ENCODE assay signal across 1 cellular context in the genomic region with DNA sequence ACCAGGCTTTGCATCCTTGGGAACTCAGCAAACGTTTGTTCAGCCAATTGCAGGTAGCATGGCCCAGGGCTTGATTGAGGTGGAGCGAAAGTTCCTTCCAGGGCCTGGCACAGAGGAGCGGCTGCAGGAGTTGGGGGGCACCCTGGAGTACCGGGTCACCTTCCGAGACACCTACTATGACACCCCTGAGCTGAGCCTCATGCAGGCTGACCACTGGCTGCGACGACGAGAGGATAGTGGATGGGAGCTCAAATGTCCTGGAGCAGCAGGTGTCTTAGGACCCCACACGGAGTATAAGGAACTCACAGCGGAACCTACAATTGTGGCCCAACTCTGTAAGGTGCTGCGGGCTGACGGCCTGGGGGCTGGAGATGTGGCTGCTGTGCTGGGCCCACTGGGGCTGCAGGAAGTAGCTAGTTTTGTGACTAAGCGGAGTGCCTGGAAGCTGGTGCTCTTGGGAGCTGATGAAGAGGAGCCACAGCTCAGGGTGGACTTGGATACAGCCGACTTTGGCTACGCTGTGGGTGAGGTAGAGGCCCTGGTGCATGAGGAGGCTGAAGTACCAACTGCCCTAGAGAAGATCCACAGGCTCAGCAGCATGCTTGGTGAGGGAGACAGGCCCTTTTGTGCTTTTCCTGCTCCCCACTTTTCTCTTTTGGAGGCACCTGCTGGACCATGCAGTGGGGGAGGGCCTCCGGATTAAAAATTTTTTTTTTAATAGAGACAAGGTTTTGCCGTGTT.
TF ChIP-seq lines count a peak whose summit lies in the region.

No MANE protein-coding gene starts in this region.

TF ChIP-seq in HepG2, 621 proteins besides CTCF, POLR2A, EP300 and RAD21 (continued from another document and continues in another):
- TF ChIP-seq, protein P1, sequence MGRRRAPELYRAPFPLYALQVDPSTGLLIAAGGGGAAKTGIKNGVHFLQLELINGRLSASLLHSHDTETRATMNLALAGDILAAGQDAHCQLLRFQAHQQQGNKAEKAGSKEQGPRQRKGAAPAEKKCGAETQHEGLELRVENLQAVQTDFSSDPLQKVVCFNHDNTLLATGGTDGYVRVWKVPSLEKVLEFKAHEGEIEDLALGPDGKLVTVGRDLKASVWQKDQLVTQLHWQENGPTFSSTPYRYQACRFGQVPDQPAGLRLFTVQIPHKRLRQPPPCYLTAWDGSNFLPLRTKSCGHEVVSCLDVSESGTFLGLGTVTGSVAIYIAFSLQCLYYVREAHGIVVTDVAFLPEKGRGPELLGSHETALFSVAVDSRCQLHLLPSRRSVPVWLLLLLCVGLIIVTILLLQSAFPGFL (CRISPR knock-in tag; IDR thresholded peaks at IDR 0.05) = no peak
- TF ChIP-seq SMARCC2 (IDR thresholded peaks at IDR 0.05) (no peak), YY1 (IDR thresholded peaks at IDR 0.05; ENCODE audit: insufficient read depth, insufficient replicate concordance, low read depth, low read length) (no peak), ZSCAN20 (CRISPR knock-in tag; IDR thresholded peaks at IDR 0.05; ENCODE audit: borderline replicate concordance) (no peak), KDM1A (CRISPR knock-in tag; IDR thresholded peaks at IDR 0.05) (no peak), PAWR (CRISPR knock-in tag; IDR thresholded peaks at IDR 0.05; ENCODE audit: borderline replicate concordance) (no peak), ZNF354B (CRISPR knock-in tag; IDR thresholded peaks at IDR 0.05) (no peak), JUNB (CRISPR knock-in tag; IDR thresholded peaks at IDR 0.05; ENCODE audit: borderline replicate concordance) (no peak), ZBTB20 (CRISPR knock-in tag; IDR thresholded peaks at IDR 0.05; ENCODE audit: borderline replicate concordance, low read depth) (no peak), ZNF75D (CRISPR knock-in tag; IDR thresholded peaks at IDR 0.05; ENCODE audit: borderline replicate concordance) (no peak), NFATC3 (CRISPR knock-in tag; IDR thresholded peaks at IDR 0.05) (no peak), ZNF883 (CRISPR knock-in tag; IDR thresholded peaks at IDR 0.05; ENCODE audit: not compliant biosample characterization) (peak; percentile 3), ZNF777 (CRISPR knock-in tag; IDR thresholded peaks at IDR 0.05) (no peak), THAP11 (CRISPR knock-in tag; IDR thresholded peaks at IDR 0.05) (no peak), ZNF180 (CRISPR knock-in tag; IDR thresholded peaks at IDR 0.05; ENCODE audit: borderline replicate concordance, low read depth) (no peak), ZNF143 (CRISPR knock-in tag; IDR thresholded peaks at IDR 0.05) (no peak), KDM4B (CRISPR knock-in tag; IDR thresholded peaks at IDR 0.05) (no peak), CCDC6 (CRISPR knock-in tag; IDR thresholded peaks at IDR 0.05) (no peak), ZFP36L1 (CRISPR knock-in tag; IDR thresholded peaks at IDR 0.05) (no peak), ZNF317 (CRISPR knock-in tag; IDR thresholded peaks at IDR 0.05) (no peak; the same call in 1 of the 2 replicates), SNAI1 (CRISPR knock-in tag; IDR thresholded peaks at IDR 0.05; ENCODE audit: borderline replicate concordance) (peak; percentile 3; the same call in 1 of the 2 replicates), ZNF891 (CRISPR knock-in tag; IDR thresholded peaks at IDR 0.05) (no peak), PRPF4 (IDR thresholded peaks at IDR 0.05; ENCODE audit: low read depth, low read length, poor library complexity, severe bottlenecking) (no peak), PAF1 (CRISPR knock-in tag; IDR thresholded peaks at IDR 0.05) (0 out of 2 replicates have a peak, but pooled peaks have one; percentile 23), PAX8 (CRISPR knock-in tag; IDR thresholded peaks at IDR 0.05; ENCODE audit: borderline replicate concordance) (no peak), ZNF3 (CRISPR knock-in tag; IDR thresholded peaks at IDR 0.05) (no peak), ZMAT3 (CRISPR knock-in tag; conservative IDR thresholded peaks at IDR 0.05) (no peak), ZNF329 (CRISPR knock-in tag; IDR thresholded peaks at IDR 0.05; ENCODE audit: low read depth) (no peak), ZNF724P (CRISPR knock-in tag; IDR thresholded peaks at IDR 0.05; ENCODE audit: borderline replicate concordance) (no peak; the same call in 1 of the 2 replicates)
- TF ChIP-seq, protein P2, sequence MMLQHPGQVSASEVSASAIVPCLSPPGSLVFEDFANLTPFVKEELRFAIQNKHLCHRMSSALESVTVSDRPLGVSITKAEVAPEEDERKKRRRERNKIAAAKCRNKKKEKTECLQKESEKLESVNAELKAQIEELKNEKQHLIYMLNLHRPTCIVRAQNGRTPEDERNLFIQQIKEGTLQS (CRISPR knock-in tag; IDR thresholded peaks at IDR 0.05) = peak; percentile 8; the same call in 1 of the 2 replicates
- TF ChIP-seq, protein P3, sequence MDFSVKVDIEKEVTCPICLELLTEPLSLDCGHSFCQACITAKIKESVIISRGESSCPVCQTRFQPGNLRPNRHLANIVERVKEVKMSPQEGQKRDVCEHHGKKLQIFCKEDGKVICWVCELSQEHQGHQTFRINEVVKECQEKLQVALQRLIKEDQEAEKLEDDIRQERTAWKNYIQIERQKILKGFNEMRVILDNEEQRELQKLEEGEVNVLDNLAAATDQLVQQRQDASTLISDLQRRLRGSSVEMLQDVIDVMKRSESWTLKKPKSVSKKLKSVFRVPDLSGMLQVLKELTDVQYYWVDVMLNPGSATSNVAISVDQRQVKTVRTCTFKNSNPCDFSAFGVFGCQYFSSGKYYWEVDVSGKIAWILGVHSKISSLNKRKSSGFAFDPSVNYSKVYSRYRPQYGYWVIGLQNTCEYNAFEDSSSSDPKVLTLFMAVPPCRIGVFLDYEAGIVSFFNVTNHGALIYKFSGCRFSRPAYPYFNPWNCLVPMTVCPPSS (IDR thresholded peaks at IDR 0.05) = no peak
- TF ChIP-seq, protein P4, sequence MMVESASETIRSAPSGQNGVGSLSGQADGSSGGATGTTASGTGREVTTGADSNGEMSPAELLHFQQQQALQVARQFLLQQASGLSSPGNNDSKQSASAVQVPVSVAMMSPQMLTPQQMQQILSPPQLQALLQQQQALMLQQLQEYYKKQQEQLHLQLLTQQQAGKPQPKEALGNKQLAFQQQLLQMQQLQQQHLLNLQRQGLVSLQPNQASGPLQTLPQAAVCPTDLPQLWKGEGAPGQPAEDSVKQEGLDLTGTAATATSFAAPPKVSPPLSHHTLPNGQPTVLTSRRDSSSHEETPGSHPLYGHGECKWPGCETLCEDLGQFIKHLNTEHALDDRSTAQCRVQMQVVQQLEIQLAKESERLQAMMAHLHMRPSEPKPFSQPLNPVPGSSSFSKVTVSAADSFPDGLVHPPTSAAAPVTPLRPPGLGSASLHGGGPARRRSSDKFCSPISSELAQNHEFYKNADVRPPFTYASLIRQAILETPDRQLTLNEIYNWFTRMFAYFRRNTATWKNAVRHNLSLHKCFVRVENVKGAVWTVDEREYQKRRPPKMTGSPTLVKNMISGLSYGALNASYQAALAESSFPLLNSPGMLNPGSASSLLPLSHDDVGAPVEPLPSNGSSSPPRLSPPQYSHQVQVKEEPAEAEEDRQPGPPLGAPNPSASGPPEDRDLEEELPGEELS (CRISPR knock-in tag; IDR thresholded peaks at IDR 0.05) = no peak; the same call in 1 of the 2 replicates
- TF ChIP-seq, protein P5, sequence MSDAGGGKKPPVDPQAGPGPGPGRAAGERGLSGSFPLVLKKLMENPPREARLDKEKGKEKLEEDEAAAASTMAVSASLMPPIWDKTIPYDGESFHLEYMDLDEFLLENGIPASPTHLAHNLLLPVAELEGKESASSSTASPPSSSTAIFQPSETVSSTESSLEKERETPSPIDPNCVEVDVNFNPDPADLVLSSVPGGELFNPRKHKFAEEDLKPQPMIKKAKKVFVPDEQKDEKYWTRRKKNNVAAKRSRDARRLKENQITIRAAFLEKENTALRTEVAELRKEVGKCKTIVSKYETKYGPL (CRISPR knock-in tag; IDR thresholded peaks at IDR 0.05) = no peak
- TF ChIP-seq, protein P6, sequence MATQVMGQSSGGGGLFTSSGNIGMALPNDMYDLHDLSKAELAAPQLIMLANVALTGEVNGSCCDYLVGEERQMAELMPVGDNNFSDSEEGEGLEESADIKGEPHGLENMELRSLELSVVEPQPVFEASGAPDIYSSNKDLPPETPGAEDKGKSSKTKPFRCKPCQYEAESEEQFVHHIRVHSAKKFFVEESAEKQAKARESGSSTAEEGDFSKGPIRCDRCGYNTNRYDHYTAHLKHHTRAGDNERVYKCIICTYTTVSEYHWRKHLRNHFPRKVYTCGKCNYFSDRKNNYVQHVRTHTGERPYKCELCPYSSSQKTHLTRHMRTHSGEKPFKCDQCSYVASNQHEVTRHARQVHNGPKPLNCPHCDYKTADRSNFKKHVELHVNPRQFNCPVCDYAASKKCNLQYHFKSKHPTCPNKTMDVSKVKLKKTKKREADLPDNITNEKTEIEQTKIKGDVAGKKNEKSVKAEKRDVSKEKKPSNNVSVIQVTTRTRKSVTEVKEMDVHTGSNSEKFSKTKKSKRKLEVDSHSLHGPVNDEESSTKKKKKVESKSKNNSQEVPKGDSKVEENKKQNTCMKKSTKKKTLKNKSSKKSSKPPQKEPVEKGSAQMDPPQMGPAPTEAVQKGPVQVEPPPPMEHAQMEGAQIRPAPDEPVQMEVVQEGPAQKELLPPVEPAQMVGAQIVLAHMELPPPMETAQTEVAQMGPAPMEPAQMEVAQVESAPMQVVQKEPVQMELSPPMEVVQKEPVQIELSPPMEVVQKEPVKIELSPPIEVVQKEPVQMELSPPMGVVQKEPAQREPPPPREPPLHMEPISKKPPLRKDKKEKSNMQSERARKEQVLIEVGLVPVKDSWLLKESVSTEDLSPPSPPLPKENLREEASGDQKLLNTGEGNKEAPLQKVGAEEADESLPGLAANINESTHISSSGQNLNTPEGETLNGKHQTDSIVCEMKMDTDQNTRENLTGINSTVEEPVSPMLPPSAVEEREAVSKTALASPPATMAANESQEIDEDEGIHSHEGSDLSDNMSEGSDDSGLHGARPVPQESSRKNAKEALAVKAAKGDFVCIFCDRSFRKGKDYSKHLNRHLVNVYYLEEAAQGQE (IDR thresholded peaks at IDR 0.05; ENCODE audit: borderline replicate concordance in 1 of 2, low read depth in 1 of 2, low read length in 2 of 2) = no peak
- TF ChIP-seq, protein P7, sequence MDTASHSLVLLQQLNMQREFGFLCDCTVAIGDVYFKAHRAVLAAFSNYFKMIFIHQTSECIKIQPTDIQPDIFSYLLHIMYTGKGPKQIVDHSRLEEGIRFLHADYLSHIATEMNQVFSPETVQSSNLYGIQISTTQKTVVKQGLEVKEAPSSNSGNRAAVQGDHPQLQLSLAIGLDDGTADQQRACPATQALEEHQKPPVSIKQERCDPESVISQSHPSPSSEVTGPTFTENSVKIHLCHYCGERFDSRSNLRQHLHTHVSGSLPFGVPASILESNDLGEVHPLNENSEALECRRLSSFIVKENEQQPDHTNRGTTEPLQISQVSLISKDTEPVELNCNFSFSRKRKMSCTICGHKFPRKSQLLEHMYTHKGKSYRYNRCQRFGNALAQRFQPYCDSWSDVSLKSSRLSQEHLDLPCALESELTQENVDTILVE (CRISPR knock-in tag; IDR thresholded peaks at IDR 0.05) = no peak
- TF ChIP-seq, protein P8, sequence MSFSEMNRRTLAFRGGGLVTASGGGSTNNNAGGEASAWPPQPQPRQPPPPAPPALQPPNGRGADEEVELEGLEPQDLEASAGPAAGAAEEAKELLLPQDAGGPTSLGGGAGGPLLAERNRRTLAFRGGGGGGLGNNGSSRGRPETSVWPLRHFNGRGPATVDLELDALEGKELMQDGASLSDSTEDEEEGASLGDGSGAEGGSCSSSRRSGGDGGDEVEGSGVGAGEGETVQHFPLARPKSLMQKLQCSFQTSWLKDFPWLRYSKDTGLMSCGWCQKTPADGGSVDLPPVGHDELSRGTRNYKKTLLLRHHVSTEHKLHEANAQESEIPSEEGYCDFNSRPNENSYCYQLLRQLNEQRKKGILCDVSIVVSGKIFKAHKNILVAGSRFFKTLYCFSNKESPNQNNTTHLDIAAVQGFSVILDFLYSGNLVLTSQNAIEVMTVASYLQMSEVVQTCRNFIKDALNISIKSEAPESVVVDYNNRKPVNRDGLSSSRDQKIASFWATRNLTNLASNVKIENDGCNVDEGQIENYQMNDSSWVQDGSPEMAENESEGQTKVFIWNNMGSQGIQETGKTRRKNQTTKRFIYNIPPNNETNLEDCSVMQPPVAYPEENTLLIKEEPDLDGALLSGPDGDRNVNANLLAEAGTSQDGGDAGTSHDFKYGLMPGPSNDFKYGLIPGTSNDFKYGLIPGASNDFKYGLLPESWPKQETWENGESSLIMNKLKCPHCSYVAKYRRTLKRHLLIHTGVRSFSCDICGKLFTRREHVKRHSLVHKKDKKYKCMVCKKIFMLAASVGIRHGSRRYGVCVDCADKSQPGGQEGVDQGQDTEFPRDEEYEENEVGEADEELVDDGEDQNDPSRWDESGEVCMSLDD (CRISPR knock-in tag; IDR thresholded peaks at IDR 0.05; ENCODE audit: borderline replicate concordance) = no peak
- TF ChIP-seq, protein P9, sequence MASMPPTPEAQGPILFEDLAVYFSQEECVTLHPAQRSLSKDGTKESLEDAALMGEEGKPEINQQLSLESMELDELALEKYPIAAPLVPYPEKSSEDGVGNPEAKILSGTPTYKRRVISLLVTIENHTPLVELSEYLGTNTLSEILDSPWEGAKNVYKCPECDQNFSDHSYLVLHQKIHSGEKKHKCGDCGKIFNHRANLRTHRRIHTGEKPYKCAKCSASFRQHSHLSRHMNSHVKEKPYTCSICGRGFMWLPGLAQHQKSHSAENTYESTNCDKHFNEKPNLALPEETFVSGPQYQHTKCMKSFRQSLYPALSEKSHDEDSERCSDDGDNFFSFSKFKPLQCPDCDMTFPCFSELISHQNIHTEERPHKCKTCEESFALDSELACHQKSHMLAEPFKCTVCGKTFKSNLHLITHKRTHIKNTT (CRISPR knock-in tag; IDR thresholded peaks at IDR 0.05) = no peak; the same call in 1 of the 2 replicates
- TF ChIP-seq, protein P10, sequence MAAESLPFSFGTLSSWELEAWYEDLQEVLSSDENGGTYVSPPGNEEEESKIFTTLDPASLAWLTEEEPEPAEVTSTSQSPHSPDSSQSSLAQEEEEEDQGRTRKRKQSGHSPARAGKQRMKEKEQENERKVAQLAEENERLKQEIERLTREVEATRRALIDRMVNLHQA (CRISPR knock-in tag; IDR thresholded peaks at IDR 0.05) = no peak
- TF ChIP-seq, protein P11, sequence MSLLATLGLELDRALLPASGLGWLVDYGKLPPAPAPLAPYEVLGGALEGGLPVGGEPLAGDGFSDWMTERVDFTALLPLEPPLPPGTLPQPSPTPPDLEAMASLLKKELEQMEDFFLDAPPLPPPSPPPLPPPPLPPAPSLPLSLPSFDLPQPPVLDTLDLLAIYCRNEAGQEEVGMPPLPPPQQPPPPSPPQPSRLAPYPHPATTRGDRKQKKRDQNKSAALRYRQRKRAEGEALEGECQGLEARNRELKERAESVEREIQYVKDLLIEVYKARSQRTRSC (CRISPR knock-in tag; IDR thresholded peaks at IDR 0.05; ENCODE audit: low read depth) = no peak
- TF ChIP-seq, protein P12, sequence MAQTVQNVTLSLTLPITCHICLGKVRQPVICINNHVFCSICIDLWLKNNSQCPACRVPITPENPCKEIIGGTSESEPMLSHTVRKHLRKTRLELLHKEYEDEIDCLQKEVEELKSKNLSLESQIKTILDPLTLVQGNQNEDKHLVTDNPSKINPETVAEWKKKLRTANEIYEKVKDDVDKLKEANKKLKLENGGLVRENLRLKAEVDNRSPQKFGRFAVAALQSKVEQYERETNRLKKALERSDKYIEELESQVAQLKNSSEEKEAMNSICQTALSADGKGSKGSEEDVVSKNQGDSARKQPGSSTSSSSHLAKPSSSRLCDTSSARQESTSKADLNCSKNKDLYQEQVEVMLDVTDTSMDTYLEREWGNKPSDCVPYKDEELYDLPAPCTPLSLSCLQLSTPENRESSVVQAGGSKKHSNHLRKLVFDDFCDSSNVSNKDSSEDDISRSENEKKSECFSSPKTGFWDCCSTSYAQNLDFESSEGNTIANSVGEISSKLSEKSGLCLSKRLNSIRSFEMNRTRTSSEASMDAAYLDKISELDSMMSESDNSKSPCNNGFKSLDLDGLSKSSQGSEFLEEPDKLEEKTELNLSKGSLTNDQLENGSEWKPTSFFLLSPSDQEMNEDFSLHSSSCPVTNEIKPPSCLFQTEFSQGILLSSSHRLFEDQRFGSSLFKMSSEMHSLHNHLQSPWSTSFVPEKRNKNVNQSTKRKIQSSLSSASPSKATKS (CRISPR knock-in tag; IDR thresholded peaks at IDR 0.05) = no peak
